Comparison of ENCODE assay signal across 8 cellular contexts in the genomic region with DNA sequence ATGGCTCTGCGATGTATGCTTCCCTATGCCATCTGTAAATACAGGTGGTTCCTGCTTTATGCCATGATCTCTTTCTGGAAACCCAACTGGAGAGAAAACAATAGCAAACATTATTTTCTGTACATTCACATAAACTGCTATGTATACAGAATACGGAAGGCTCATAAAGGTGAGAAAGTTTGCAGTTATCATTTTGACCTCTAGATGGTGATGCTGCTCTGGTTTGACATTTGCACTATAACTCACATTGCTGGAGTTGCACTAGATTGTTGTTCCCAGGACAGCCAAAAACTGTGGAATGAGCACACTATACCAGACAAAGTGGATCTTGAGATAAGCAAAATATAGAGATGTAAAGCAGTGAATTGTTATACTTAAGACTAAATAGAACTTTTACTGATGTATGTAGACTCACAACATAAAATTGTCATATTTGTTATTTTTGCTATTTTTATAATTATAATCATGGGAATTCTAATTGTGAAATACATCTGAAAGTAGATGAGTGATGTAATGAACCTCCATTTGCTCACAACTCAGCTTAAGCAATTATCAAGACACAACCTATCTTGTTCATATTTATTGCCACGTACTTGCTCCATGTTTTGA.
DNase-seq lines count a peak whose midpoint lies in the region; ATAC-seq, FAIRE-seq and TF ChIP-seq lines count a peak whose summit lies in the region.

No MANE protein-coding gene starts in this region.

- H3K79me2 ChIP-seq in OCI-LY1 (ENCODE audit: insufficient read depth, low read length): no peaks in the 10 kb centered on the region

- no peaks in the 10 kb centered on the region for H3F3A ChIP-seq in OCI-LY1 (ENCODE audit: insufficient read depth, low read length)

- no peak overlapping the region for H3K4me2 ChIP-seq in OCI-LY1 (ENCODE audit: low read length)

- H3K4me1 ChIP-seq in OCI-LY1 (ENCODE audit: insufficient read depth, low read length, severe bottlenecking): no peaks in the 10 kb centered on the region
- no peaks in the 10 kb centered on the region for H3K4me1 ChIP-seq in pancreas

- no peaks in the 10 kb centered on the region for H3K9me2 ChIP-seq in OCI-LY1 (ENCODE audit: low read depth, low read length)

- H3K27ac ChIP-seq in OCI-LY1 (ENCODE audit: low read depth, low read length, poor library complexity, severe bottlenecking) (no peak overlapping the region), pancreas (no peak overlapping the region)

- 32 to 34% methylated on average over 3 of the region's 3 CpGs for WGBS in pancreas, 2 donors

- no peak for FAIRE-seq in pancreas (lab: Jason Lieb, UNC)

- H3K27me3 ChIP-seq in OCI-LY1 (ENCODE audit: insufficient read depth, low read length) (no peaks in the 10 kb centered on the region), pancreas (no peaks in the 10 kb centered on the region)

- H2AFZ ChIP-seq in OCI-LY1 (ENCODE audit: low read length): no peak overlapping the region

- H4K20me1 ChIP-seq in OCI-LY1 (ENCODE audit: insufficient read depth, low read length): no peaks in the 10 kb centered on the region

- DNase-seq in DMS53 (lab: John Stamatoyannopoulos, UW) (peak; percentile 42), epithelial cell of proximal tubule (ENCODE audit: low read depth) (no peak), pancreas (peak in 1 of 6 donors; percentile 13)
- no peak for DNase-seq in stimulated activated naive CD4-positive, alpha-beta T cell treated with Interleukin-2 at 50 U/mL for 16 hours (lab: John Stamatoyannopoulos, UW)
- no peak for DNase-seq in stimulated activated CD4-positive, alpha-beta T cell treated with anti-CD3 and anti-CD28 coated beads, Interleukin-12 subunit alpha, Interleukin-12 subunit beta, amount 100 ng/mL, for 4 hours

- no peaks in the 10 kb centered on the region for H3K9me3 ChIP-seq in OCI-LY1 (ENCODE audit: low read length)
- H3K9me3 ChIP-seq in pancreas: no peaks in the 10 kb centered on the region

- intact Hi-C loops in pancreas (cut with DNase I): no loop called here

- H3K4me3 ChIP-seq in OCI-LY1 (ENCODE audit: low read depth, low read length, poor library complexity, severe bottlenecking): no peak overlapping the region
- no peak overlapping the region for H3K4me3 ChIP-seq in epithelial cell of proximal tubule (ENCODE audit: low read depth, low read length)
- H3K4me3 ChIP-seq in pancreas: no peak overlapping the region

- TF ChIP-seq CTCF in OCI-LY1 (IDR thresholded peaks at IDR 0.05; ENCODE audit: low read length) (peak; percentile 86), epithelial cell of proximal tubule (conservative IDR thresholded peaks at IDR 0.05; ENCODE audit: low read depth, low read length) (peak; percentile 81), pancreas (IDR thresholded peaks at IDR 0.05) (peak in 3 of 4 donors; percentile 52 to 54 (median 54))

- no peak overlapping the region for H3K9ac ChIP-seq in OCI-LY1 (ENCODE audit: low read length)

- H3K36me3 ChIP-seq in OCI-LY1 (ENCODE audit: insufficient read depth, low read length): no peaks in the 10 kb centered on the region
- no peaks in the 10 kb centered on the region for H3K36me3 ChIP-seq in pancreas

- ATAC-seq in GM21367 (IDR thresholded peaks at IDR 0.05; ENCODE audit: unreplicated experiment) (peak; percentile 90), HG03565 (IDR thresholded peaks at IDR 0.05; ENCODE audit: unreplicated experiment) (peak; percentile 94), pancreas (peak; percentile 63 to 87 (median 83))
